Comparison of ENCODE assay signal across 22 cellular contexts in the genomic region with DNA sequence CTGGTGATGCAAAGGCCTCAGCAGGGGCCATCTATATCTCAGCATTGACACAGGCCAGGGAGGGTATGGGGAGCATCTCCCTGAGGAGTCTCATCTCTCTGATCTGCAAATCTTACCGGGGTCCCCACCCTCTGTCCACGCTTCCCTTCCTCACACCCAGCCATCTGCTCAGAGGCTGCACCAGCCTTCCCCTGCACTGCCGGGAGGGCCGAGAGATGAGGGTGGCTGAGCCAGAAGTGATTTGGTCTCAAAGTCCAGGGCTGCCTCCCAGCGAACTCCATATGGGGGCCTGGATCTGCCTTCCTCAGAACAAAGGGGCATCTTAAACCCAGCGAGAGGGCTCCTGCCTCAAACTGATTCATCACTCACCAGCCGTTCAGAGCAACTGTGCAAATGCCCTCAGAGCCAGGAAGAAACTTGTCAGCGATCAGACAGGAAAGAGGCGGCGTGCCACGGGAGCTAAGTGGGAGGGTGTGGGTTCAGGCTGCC.
A peak's percentile ranks its signal among the peaks of the same experiment; 100 is the strongest.
DNase-seq lines count a peak whose midpoint lies in the region; ATAC-seq and TF ChIP-seq lines count a peak whose summit lies in the region.
"Had no signal": no experiment of that assay in that cellular context is flagged by ENCODE, and none has a peak within 500 bp of the region (broad histone marks: within the 10 kb centered on the region; RNA-seq: fewer than 3 reads in every experiment).

No MANE protein-coding gene starts in this region.

- peak; percentile 83 for DNase-seq in D341Med (ENCODE audit: low spot score)
- peak; percentile 67 for DNase-seq in WERI-Rb-1
- DNase-seq in NCI-H2196 (lab: John Stamatoyannopoulos, UW; ENCODE audit: unreplicated experiment): no peak
- no peak for DNase-seq in NCI-H1694 treated with DMSO at 0.1 percent for 48 hours (lab: John Stamatoyannopoulos, UW)
- DNase-seq: activated CD4-positive, alpha-beta T cell treated with anti-CD3 and anti-CD28 coated beads, Interleukin-2, amount 10 ng/mL, durations not matched to agents 24 days and 14 days; activated naive CD8-positive, alpha-beta T cell treated with anti-CD3 and anti-CD28 coated beads for 36 hours; effector CD8-positive, alpha-beta T cell; esophagus squamous epithelium; kidney glomerular epithelial cell; MM.1S; NCI-H146; PC-9 had no signal

- peak overlapping the region in 2 of 3 experiments; percentile 32 to 49 for H3K4me3 Mint-ChIP-seq in nephron
- H3K4me3 Mint-ChIP-seq: activated CD4-positive, alpha-beta T cell treated with anti-CD3 and anti-CD28 coated beads, Interleukin-2, amount 10 ng/mL, durations not matched to agents 24 days and 14 days; activated naive CD8-positive, alpha-beta T cell treated with anti-CD3 and anti-CD28 coated beads for 36 hours had no signal

- peaks cover 6% of the 10 kb centered on the region for H3K4me1 ChIP-seq in Loucy (ENCODE audit: insufficient read depth, low read length, poor library complexity, severe bottlenecking)

- H3K27me3 ChIP-seq in Loucy (ENCODE audit: insufficient read depth, low read length, poor library complexity, severe bottlenecking): no peaks in the 10 kb centered on the region
- H3K27me3 ChIP-seq in WERI-Rb-1 (ENCODE audit: insufficient read depth, low read depth, severe bottlenecking): peaks cover 6% of the 10 kb centered on the region

- H3K4me3 ChIP-seq in Loucy (ENCODE audit: low read length, poor library complexity, severe bottlenecking) (no peak overlapping the region), WERI-Rb-1 (ENCODE audit: low read depth, low read length) (no peak overlapping the region)
- H3K4me3 ChIP-seq: esophagus squamous epithelium, gastroesophageal sphincter, K562, lung, PC-9, suprapubic skin had no signal

- H3K9me3 ChIP-seq in Loucy (ENCODE audit: insufficient read depth, low read depth, low read length) (no peaks in the 10 kb centered on the region), WERI-Rb-1 (ENCODE audit: severe bottlenecking) (no peaks in the 10 kb centered on the region)
- H3K9me3 ChIP-seq: esophagus squamous epithelium, gastroesophageal sphincter, suprapubic skin had no signal

- H3K9me2 ChIP-seq in Loucy (replicated peaks; ENCODE audit: low read depth, low read length): no peaks in the 10 kb centered on the region

- no peaks in the 10 kb centered on the region for H4K20me1 ChIP-seq in Loucy (ENCODE audit: insufficient read depth, low read length, poor library complexity, severe bottlenecking)

- TF ChIP-seq CTCF in Loucy (conservative IDR thresholded peaks at IDR 0.05; ENCODE audit: low read length) (no peak), WERI-Rb-1 (IDR thresholded peaks at IDR 0.05; ENCODE audit: low read depth, low read length) (no peak), nephron (IDR thresholded peaks at IDR 0.05; ENCODE audit: unreplicated experiment in 3 of 3) (no peak)

- H2AFZ ChIP-seq in Loucy (ENCODE audit: low read length): peak overlapping the region; percentile 34; the same call in 1 of the 2 replicates
- H2AFZ ChIP-seq: parathyroid adenoma, PC-9 had no signal

- H3K36me3 Mint-ChIP-seq in nephron (ENCODE audit: low read depth): peaks cover 33% of the 10 kb centered on the region
- H3K36me3 Mint-ChIP-seq: activated naive CD8-positive, alpha-beta T cell treated with anti-CD3 and anti-CD28 coated beads for 36 hours had no signal

- peak overlapping the region in 1 of 3 experiments; percentile 55 for H3K27ac Mint-ChIP-seq in nephron
- H3K27ac Mint-ChIP-seq: activated CD4-positive, alpha-beta T cell treated with anti-CD3 and anti-CD28 coated beads, Interleukin-2, amount 10 ng/mL, durations not matched to agents 24 days and 14 days; activated naive CD8-positive, alpha-beta T cell treated with anti-CD3 and anti-CD28 coated beads for 36 hours had no signal

- no peak overlapping the region for H3K4me2 ChIP-seq in Loucy (ENCODE audit: low read depth, low read length, poor library complexity, severe bottlenecking)
- H3K4me2 ChIP-seq: PC-9 had no signal

- peak overlapping the region; percentile 63 for H3K27ac ChIP-seq in WERI-Rb-1
- H3K27ac ChIP-seq: esophagus squamous epithelium, gastroesophageal sphincter, PC-9, suprapubic skin had no signal

- no peaks in the 10 kb centered on the region for H3K36me3 ChIP-seq in Loucy (ENCODE audit: insufficient read depth, low read length)
- peaks cover 8% of the 10 kb centered on the region for H3K36me3 ChIP-seq in WERI-Rb-1
- H3K36me3 ChIP-seq: esophagus squamous epithelium, gastroesophageal sphincter, suprapubic skin had no signal

- no peaks in the 10 kb centered on the region for H3K9me3 Mint-ChIP-seq in nephron
- H3K9me3 Mint-ChIP-seq: activated CD4-positive, alpha-beta T cell treated with anti-CD3 and anti-CD28 coated beads, Interleukin-2, amount 10 ng/mL, durations not matched to agents 24 days and 14 days; activated naive CD8-positive, alpha-beta T cell treated with anti-CD3 and anti-CD28 coated beads for 36 hours had no signal

- H3K79me2 ChIP-seq in Loucy (ENCODE audit: insufficient read depth, low read length): no peaks in the 10 kb centered on the region

- no peaks in the 10 kb centered on the region for H3F3A ChIP-seq in Loucy (ENCODE audit: low read depth)

- H3K4me1 Mint-ChIP-seq in nephron: peaks cover 37% of the 10 kb centered on the region

- ATAC-seq in HG03457 (IDR thresholded peaks at IDR 0.05; ENCODE audit: unreplicated experiment) (no peak), HG03025 (IDR thresholded peaks at IDR 0.05; ENCODE audit: low FRiP score, unreplicated experiment) (no peak)
- ATAC-seq: gastroesophageal sphincter, K562, sciatic nerve had no signal

- peaks cover 25% of the 10 kb centered on the region for H3K27me3 Mint-ChIP-seq in nephron (ENCODE audit: low read depth)

- H3K9ac ChIP-seq in Loucy (ENCODE audit: low read depth, low read length, poor library complexity, severe bottlenecking): no peak overlapping the region
- H3K9ac ChIP-seq: parathyroid adenoma had no signal

Comparison
In these comparisons a context has a peak if more than half of its experiments do, and no peak if none do; other contexts are left out.
1. DNase-seq: peak in D341Med (single experiment) and WERI-Rb-1 (single experiment); none in NCI-H2196 (single experiment) and NCI-H1694 treated with DMSO at 0.1 percent for 48 hours (single experiment).